24 cellular contexts compared by ENCODE assay signal in the genomic region with DNA sequence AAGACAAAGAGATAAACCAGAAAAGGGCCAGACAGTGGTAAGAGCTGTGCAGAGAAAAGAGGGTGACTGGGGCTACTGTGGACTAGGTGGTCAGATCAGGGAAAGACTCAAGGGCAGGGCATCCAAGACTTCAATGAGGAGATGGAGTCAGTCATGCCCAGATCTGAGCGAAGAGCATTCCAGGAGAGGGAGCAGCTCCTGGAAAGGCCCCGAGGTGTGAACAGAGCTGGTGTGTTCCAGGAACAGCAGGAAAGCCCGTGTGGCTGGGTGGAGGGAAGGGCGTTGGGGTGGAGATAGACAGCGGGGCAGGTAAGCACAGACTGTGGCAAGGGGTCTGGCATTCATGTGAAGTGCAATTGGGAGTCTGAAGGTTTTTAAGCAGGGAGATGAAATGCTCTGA. TPM values are rescaled to one million over a fixed set of nuclear protein-coding genes. Genes with fewer than 3 reads are reported as not detected.
DNase-seq lines count a peak whose midpoint lies in the region; ATAC-seq, FAIRE-seq and TF ChIP-seq lines count a peak whose summit lies in the region.
"Had no signal": no experiment of that assay in that cellular context is flagged by ENCODE, and none has a peak within 500 bp of the region (broad histone marks: within the 10 kb centered on the region; RNA-seq: fewer than 3 reads in every experiment).

No MANE protein-coding gene starts in this region.

- in situ Hi-C loops in K562 (cut with MboI), result no loop called here

- H3K27ac Mint-ChIP-seq in type B pancreatic cell, result peak overlapping the region; percentile 21
- H3K27ac Mint-ChIP-seq: CD8-positive, alpha-beta memory T cell; GM23338 had no signal

- CTCF ChIA-PET in HEK293 (lab: Yijun Ruan, JAX), result interaction anchor here (0.7 to 0.8 kb wide), 2 partner anchors 11 to 13 kb away, joined by 3 read pairs; no protein-coding TSS in a partner anchor
- CTCF ChIA-PET in K562 (lab: Yijun Ruan, JAX; ENCODE audit: low intra/inter-chr PET ratio), result no interaction called here

- 75% methylated on average over 3 of the region's 5 CpGs for WGBS in K562 (ENCODE audit: insufficient coverage, low coverage, missing lambda C conversion rate)
- 93% methylated on average over 5 of the region's 5 CpGs for WGBS in mesenchymal stem cell

- H3K79me1 ChIP-seq in mesenchymal stem cell (replicated peaks; ENCODE audit: low read length, poor library complexity, severe bottlenecking), result peaks cover 40% of the 10 kb centered on the region

- TF ChIP-seq POLR2A in K562 (conservative IDR thresholded peaks at IDR 0.05), result no peak

- H3K4me3 ChIP-seq in HEK293 (ENCODE audit: low read depth, low read length) (no peak overlapping the region), K562 (no peak overlapping the region), mesenchymal stem cell (ENCODE audit: insufficient read depth in 1 of 2, low read depth in 1 of 2, low read length in 2 of 2) (no peak overlapping the region)
- H3K4me3 ChIP-seq: GM23338 had no signal

- H3K27ac ChIP-seq in HEK293 (ENCODE audit: extremely low read depth, low read depth, low read length) (no peak overlapping the region), K562 (ENCODE audit: extremely low read depth, low read depth, low read length) (no peak overlapping the region), mesenchymal stem cell (ENCODE audit: low read length, poor library complexity, severe bottlenecking) (no peak overlapping the region)

- H2AK5ac ChIP-seq in mesenchymal stem cell (ENCODE audit: low read length, severe bottlenecking), result no peak overlapping the region

- H2BK12ac ChIP-seq in mesenchymal stem cell (ENCODE audit: low read length in 2 of 2), result peak overlapping the region; percentile 7 to 84

- TF ChIP-seq CTCF in HEK293 (tag by site-specific recombination; IDR thresholded peaks at IDR 0.05) (no peak), K562 (IDR thresholded peaks at IDR 0.05 in 2 of 3, conservative IDR thresholded peaks at IDR 0.05 in 1 of 3; ENCODE audit: insufficient read depth in 2 of 3, low read depth in 1 of 3, low read length in 3 of 3) (no peak), type B pancreatic cell (conservative IDR thresholded peaks at IDR 0.05) (no peak)

- ATAC-seq in K562, result no peak
- ATAC-seq: GM23338, HCT116 had no signal

- H3K18ac ChIP-seq in mesenchymal stem cell (ENCODE audit: low read depth in 1 of 2, low read length in 2 of 2), result peak overlapping the region in 1 of 2 experiments; percentile 58

- peaks cover 15% of the 10 kb centered on the region for H3K9me3 Mint-ChIP-seq in type B pancreatic cell
- H3K9me3 Mint-ChIP-seq: CD8-positive, alpha-beta memory T cell; GM23338 had no signal

- H3K4ac ChIP-seq in mesenchymal stem cell (ENCODE audit: low read depth in 1 of 2, low read length in 2 of 2), result no peak overlapping the region

- intact Hi-C loops in K562 (cut with micrococcal nuclease), result no loop called here

- POLR2A ChIA-PET in HEK293 (lab: Yijun Ruan, JAX) (no interaction called here), K562 (lab: Yijun Ruan, JAX) (interaction anchor here (0.6 kb wide), 1 partner anchor 95 kb away, joined by 3 read pairs; no protein-coding TSS in a partner anchor)

- no peaks in the 10 kb centered on the region for H3K4me1 ChIP-seq in HEK293 (ENCODE audit: control insufficient read depth, insufficient read depth, low read length)
- peaks cover 47 to 48% of the 10 kb centered on the region in 2 experiments for H3K4me1 ChIP-seq in K562 (replicated peaks in 1 of 2; ENCODE audit: control insufficient read depth in 2 of 2, insufficient read depth in 2 of 2, low read length in 2 of 2)
- H3K4me1 ChIP-seq in mesenchymal stem cell (ENCODE audit: control insufficient read depth, insufficient read depth, low read depth, low read length), result peaks cover 28% of the 10 kb centered on the region

- BruUV-seq in K562 (replicated peaks; lab: Mats Ljungman, UMichigan), result no TSS peak

- no peak for DNase-seq in K562 (ENCODE audit: extremely low read depth in 1 of 4, low spot score in 3 of 4)
- no peak for DNase-seq in mesenchymal stem cell
- DNase-seq in type B pancreatic cell (ENCODE audit: extremely low spot score, unreplicated experiment), result no peak
- DNase-seq in COR-L47 (lab: John Stamatoyannopoulos, UW), result no peak
- DNase-seq in nucleus accumbens (lab: John Stamatoyannopoulos, UW), result no peak
- DNase-seq: ACHN; BE2C; C1 segment of cervical spinal cord; Caco-2; CD4-positive, CD25-positive, alpha-beta regulatory T cell; CD8-positive, alpha-beta memory T cell; DMS153; DMS79; GDM1; H7; IMR-90 had no signal

- no peak for TF ChIP-seq RAD21 in K562 (CRISPR knock-in tag; conservative IDR thresholded peaks at IDR 0.05 in 1 of 2, IDR thresholded peaks at IDR 0.05 in 1 of 2)

- peak overlapping the region in 1 of 2 experiments; percentile 45; a peak in 1 of 4 replicates for H3K9ac ChIP-seq in K562 (ENCODE audit: insufficient read depth in 1 of 2, low read depth in 2 of 2, low read length in 2 of 2)
- no peak overlapping the region for H3K9ac ChIP-seq in mesenchymal stem cell (ENCODE audit: low read length)

- H2BK5ac ChIP-seq in mesenchymal stem cell (ENCODE audit: low read depth, low read length, poor library complexity, severe bottlenecking), result no peak overlapping the region

- no peak overlapping the region for H3K4me3 Mint-ChIP-seq in type B pancreatic cell
- H3K4me3 Mint-ChIP-seq: CD4-positive, CD25-positive, alpha-beta regulatory T cell; CD8-positive, alpha-beta memory T cell; GM23338 had no signal

- peaks cover 9% of the 10 kb centered on the region for H3K36me3 Mint-ChIP-seq in type B pancreatic cell
- H3K36me3 Mint-ChIP-seq: CD4-positive, CD25-positive, alpha-beta regulatory T cell; CD8-positive, alpha-beta memory T cell had no signal

- peaks cover 84% of the 10 kb centered on the region for H3K79me2 ChIP-seq in K562 (ENCODE audit: control insufficient read depth, insufficient read depth, low read length)

- H3K27me3 ChIP-seq in K562 (ENCODE audit: control insufficient read depth in 2 of 2, insufficient read depth in 2 of 2, low read length in 2 of 2), result no peaks in the 10 kb centered on the region
- no peaks in the 10 kb centered on the region for H3K27me3 ChIP-seq in mesenchymal stem cell (ENCODE audit: control insufficient read depth in 1 of 2, insufficient read depth in 1 of 2, low read length in 2 of 2)
- H3K27me3 ChIP-seq: BE2C had no signal

- H3K27me3 Mint-ChIP-seq in type B pancreatic cell, result no peaks in the 10 kb centered on the region
- H3K27me3 Mint-ChIP-seq: CD4-positive, CD25-positive, alpha-beta regulatory T cell had no signal

- H3K9me3 ChIP-seq in HEK293 (ENCODE audit: control insufficient read depth, insufficient read depth, low read depth, low read length) (no peaks in the 10 kb centered on the region), K562 (replicated peaks; ENCODE audit: control insufficient read depth, insufficient read depth, low read depth, low read length) (no peaks in the 10 kb centered on the region), mesenchymal stem cell (ENCODE audit: control insufficient read depth, low read length) (no peaks in the 10 kb centered on the region)
- H3K9me3 ChIP-seq: BE2C, Caco-2 had no signal

- TF ChIP-seq EP300 in K562 (IDR thresholded peaks at IDR 0.05; ENCODE audit: low read length), result no peak

- H3K23ac ChIP-seq in mesenchymal stem cell (ENCODE audit: low read length in 2 of 2), result no peak overlapping the region

- no peak overlapping the region for H3K14ac ChIP-seq in mesenchymal stem cell (ENCODE audit: low read length in 2 of 2)

- no peak for FAIRE-seq in K562 (lab: Jason Lieb, UNC)
- FAIRE-seq: A204.1, D721Med, GM12892, GM18507, HTR-8/SVneo had no signal

- H2BK120ac ChIP-seq in mesenchymal stem cell (ENCODE audit: low read depth, low read length), result no peak overlapping the region

- H4K20me1 ChIP-seq in K562 (replicated peaks; ENCODE audit: control insufficient read depth, insufficient read depth, low read length), result no peaks in the 10 kb centered on the region; the same call in 1 of the 2 replicates

- no peak overlapping the region for H4K91ac ChIP-seq in mesenchymal stem cell (ENCODE audit: low read length)

- H3K9me1 ChIP-seq in K562 (ENCODE audit: control insufficient read depth, insufficient read depth, low read length), result no peaks in the 10 kb centered on the region

- no peak overlapping the region for H3K4me2 ChIP-seq in K562 (ENCODE audit: insufficient read depth, low read length)
- H3K4me2 ChIP-seq in mesenchymal stem cell (ENCODE audit: low read length, poor library complexity, severe bottlenecking), result no peak overlapping the region
- H3K4me2 ChIP-seq: GM23338 had no signal

- H3K36me3 ChIP-seq in HEK293 (ENCODE audit: control insufficient read depth in 2 of 2, insufficient read depth in 1 of 2, low read length in 2 of 2) (no peaks in the 10 kb centered on the region), K562 (ENCODE audit: control insufficient read depth, insufficient read depth, low read length) (peaks cover 10% of the 10 kb centered on the region; the same call in 2 of the 3 replicates), mesenchymal stem cell (ENCODE audit: control insufficient read depth in 1 of 2, insufficient read depth in 2 of 2, low read depth in 1 of 2, low read length in 2 of 2) (peaks cover 0 to 1% of the 10 kb centered on the region in 2 experiments)
- H3K36me3 ChIP-seq: BE2C had no signal

- H4K8ac ChIP-seq in mesenchymal stem cell (ENCODE audit: low read length), result no peak overlapping the region

- no peak overlapping the region for H2BK15ac ChIP-seq in mesenchymal stem cell (ENCODE audit: low read depth, poor library complexity, severe bottlenecking)

- H2AFZ ChIP-seq in K562 (ENCODE audit: low read depth, low read length) (no peak overlapping the region), mesenchymal stem cell (ENCODE audit: low read depth, low read length) (no peak overlapping the region)
- H2AFZ ChIP-seq: GM23338 had no signal

- peaks cover 46% of the 10 kb centered on the region for H3K4me1 Mint-ChIP-seq in type B pancreatic cell (ENCODE audit: unreplicated experiment)

RNA-seq across cellular contexts. Expression of a gene that starts 16.8 kb away (rescaled TPM):
- total RNA-seq in K562 (2011; cell fraction: chromatin; rRNA removed; ENCODE audit: low replicate concordance), result 118 and 173 TPM in 2 replicates
- 48.5 and 49.9 TPM in 2 replicates for total RNA-seq in K562 (2011; cell fraction: nucleolus; rRNA removed)
- total RNA-seq in K562 (2011; cell fraction: nucleoplasm; rRNA removed), result 66.6 and 71.6 TPM in 2 replicates
- total RNA-seq in K562 (2014; rRNA removed), result 36.7 and 37.3 TPM in 2 replicates
- total RNA-seq in K562 (2014; rRNA removed; fragmentation: Illumina TruSeq; extraction: Trizol), result 25.7 and 27.4 TPM in 2 replicates
- total RNA-seq in K562 (2015; rRNA removed; fragmentation: Illumina TruSeq; extraction: Trizol), result 21.9 and 24.0 TPM in 2 replicates
- total RNA-seq in K562 (2021), result 77.2 and 77.7 TPM in 2 replicates
- 43.3 and 50.2 TPM in 2 replicates for polyA plus RNA-seq in K562 (2011; rRNA removed)
- 38.9 and 74.2 TPM in 2 replicates for polyA plus RNA-seq in K562 (2011; cell fraction: cytosol; rRNA removed)
- 51.9 and 63.4 TPM in 2 replicates for polyA plus RNA-seq in K562 (2011; cell fraction: nucleus; rRNA removed)
- polyA plus RNA-seq in K562 (2012), result 41.2 and 101 TPM in 2 replicates
- 40.1 and 41.6 TPM in 2 replicates for polyA plus RNA-seq in K562 (2014; fragmentation: Illumina TruSeq; extraction: Trizol)
- polyA plus RNA-seq in K562 (2014; fragmentation: Nextera tagmentation; extraction: Ambion mirVana), result 1 to 10 TPM; 2.2 to 2.5 TPM
- 34.3 and 37.1 TPM in 2 replicates for polyA plus RNA-seq in K562 (2014; rRNA removed)
- polyA minus RNA-seq in K562 (2011; rRNA and poly(A)+ RNA removed), result 70.1 and 70.2 TPM in 2 replicates
- polyA minus RNA-seq in K562 (2011; cell fraction: cytosol; rRNA and poly(A)+ RNA removed), result 70.3 and 94.5 TPM in 2 replicates
- 45.9 and 78.4 TPM in 2 replicates for polyA minus RNA-seq in K562 (2011; cell fraction: nucleus; rRNA and poly(A)+ RNA removed)
- 28.7 TPM for polyA plus RNA-seq in mesenchymal stem cell (2013, experiment 1 of 2)
- 28.3 TPM for polyA plus RNA-seq in mesenchymal stem cell (2013, experiment 2 of 2)
- total RNA-seq in type B pancreatic cell (ENCODE audit: low replicate concordance), result 27.4 and 40.4 TPM in 2 replicates
